Comparison of ENCODE assay signal across 8 cellular contexts in the genomic region with DNA sequence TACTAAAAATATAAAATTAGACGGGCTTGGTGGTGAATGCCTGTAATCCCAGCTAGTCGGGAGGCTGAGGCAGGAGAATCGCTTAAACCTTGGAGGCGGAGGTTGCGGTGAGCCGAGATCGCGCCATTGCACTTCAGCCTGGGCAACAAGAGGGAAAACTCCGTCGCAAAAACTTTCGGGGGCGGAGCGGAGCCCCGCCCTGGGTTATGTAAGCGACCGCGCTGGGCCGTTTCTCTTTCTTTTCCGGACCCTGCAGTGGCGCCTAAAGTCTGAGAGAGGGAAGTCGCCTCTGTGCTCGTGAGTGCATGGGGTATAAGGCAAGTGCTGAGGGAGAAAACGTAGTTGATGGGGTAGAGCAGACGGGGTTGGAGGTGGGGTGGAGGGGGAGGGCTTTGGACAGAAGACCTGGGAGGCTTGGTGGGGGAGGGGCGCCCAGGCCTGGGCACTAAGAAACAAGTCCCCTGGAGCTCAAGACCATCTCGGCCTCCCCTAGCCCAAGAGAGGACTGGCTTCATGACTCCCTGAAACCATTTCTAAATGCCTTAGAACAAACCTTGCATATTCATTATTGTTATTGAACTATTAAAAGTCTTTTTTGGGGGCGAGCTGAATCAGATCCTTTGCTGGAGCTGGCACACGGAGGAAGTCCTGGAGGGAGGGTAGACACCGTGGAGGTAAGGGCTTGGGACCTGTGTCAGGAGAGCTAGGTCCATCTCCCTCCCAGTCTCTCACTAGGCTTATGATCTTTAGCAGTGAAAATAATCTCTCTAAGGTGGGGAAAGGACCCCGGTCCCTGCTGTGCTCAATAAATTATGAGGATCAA. TPM values are rescaled to one million over a fixed set of nuclear protein-coding genes. Genes with fewer than 3 reads are reported as not detected.
DNase-seq lines count a peak whose midpoint lies in the region; ATAC-seq and TF ChIP-seq lines count a peak whose summit lies in the region.

No MANE protein-coding gene starts in this region.

- H3K9me3 ChIP-seq in DOHH2 (ENCODE audit: control insufficient read depth, insufficient read depth, low read length) (no peaks in the 10 kb centered on the region), hepatocyte (ENCODE audit: low read depth) (no peaks in the 10 kb centered on the region), gastrocnemius medialis (no peaks in the 10 kb centered on the region)

- H3F3A ChIP-seq in DOHH2 (ENCODE audit: control insufficient read depth, insufficient read depth), result peaks cover 24% of the 10 kb centered on the region

- TF ChIP-seq CTCF in DOHH2 (IDR thresholded peaks at IDR 0.05; ENCODE audit: low read depth, low read length, poor library complexity, severe bottlenecking) (no peak), hepatocyte (IDR thresholded peaks at IDR 0.05; ENCODE audit: poor library complexity) (no peak), gastrocnemius medialis (IDR thresholded peaks at IDR 0.05 in 4 of 5, conservative IDR thresholded peaks at IDR 0.05 in 1 of 5) (no peak)

- H4K20me1 ChIP-seq in DOHH2 (ENCODE audit: control insufficient read depth, insufficient read depth, low read depth, low read length), result 0 out of 2 replicates have a peak, but pooled peaks cover 2% of the 10 kb centered on the region
- peaks cover 8% of the 10 kb centered on the region for H4K20me1 ChIP-seq in hepatocyte (ENCODE audit: insufficient read depth, poor library complexity, severe bottlenecking)

- in situ Hi-C loops in gastrocnemius medialis (cut with MboI; ENCODE audit: low sequenced_read_pairs in 4 of 4), result loop anchor here in 1 of 4 donors (5.0 kb wide), 1 partner anchor 42 kb away; no protein-coding TSS in a partner anchor

- no peak for TF ChIP-seq POLR2A in gastrocnemius medialis (IDR thresholded peaks at IDR 0.05)

- H3K79me2 ChIP-seq in DOHH2 (ENCODE audit: control insufficient read depth, low read length), result peaks cover 74% of the 10 kb centered on the region
- H3K79me2 ChIP-seq in hepatocyte, result peaks cover 31% of the 10 kb centered on the region

- H3K36me3 ChIP-seq in DOHH2 (ENCODE audit: control insufficient read depth, low read length) (peaks cover 2% of the 10 kb centered on the region), hepatocyte (replicated peaks; ENCODE audit: insufficient read depth, low read depth) (no peaks in the 10 kb centered on the region), gastrocnemius medialis (no peaks in the 10 kb centered on the region)

- whole genome bisulfite sequencing in hepatocyte (ENCODE audit: low lambda C conversion rate, missing lambda C conversion rate), result 8% methylated on average over 28 of the region's 30 CpGs

- H2AFZ ChIP-seq in hepatocyte, result peak overlapping the region; percentile 68

- intact Hi-C loops in gastrocnemius medialis (cut with DNase I; ENCODE audit: low total_unique reads), result no loop called here

- no peaks in the 10 kb centered on the region for H3K27me3 ChIP-seq in DOHH2 (ENCODE audit: control insufficient read depth, low read length)
- no peaks in the 10 kb centered on the region for H3K27me3 ChIP-seq in hepatocyte
- H3K27me3 ChIP-seq in gastrocnemius medialis, result no peaks in the 10 kb centered on the region

- H3K9me2 ChIP-seq in DOHH2 (replicated peaks; ENCODE audit: control insufficient read depth, low read length) (no peaks in the 10 kb centered on the region), hepatocyte (replicated peaks; ENCODE audit: insufficient read depth) (no peaks in the 10 kb centered on the region)

- peak overlapping the region; percentile 95 for H3K4me3 ChIP-seq in DOHH2 (ENCODE audit: low read length)
- peak overlapping the region; percentile 89 for H3K4me3 ChIP-seq in hepatocyte
- H3K4me3 ChIP-seq in gastrocnemius medialis, result peak overlapping the region; percentile 74 to 94 (median 88)

- H3K4me1 ChIP-seq in DOHH2 (ENCODE audit: control insufficient read depth, low read length) (peaks cover 52% of the 10 kb centered on the region), hepatocyte (ENCODE audit: insufficient read depth) (peaks cover 22% of the 10 kb centered on the region), gastrocnemius medialis (peaks cover 23 to 27% of the 10 kb centered on the region in 2 donors)

- ATAC-seq in HG02981 (IDR thresholded peaks at IDR 0.05; ENCODE audit: unreplicated experiment), result peak; percentile 44
- ATAC-seq in gastrocnemius medialis, result peak; percentile 35 to 42

- peak overlapping the region; percentile 75 for H3K4me2 ChIP-seq in DOHH2 (ENCODE audit: low read length)
- H3K4me2 ChIP-seq in hepatocyte, result peak overlapping the region; percentile 86

- DNase-seq in T follicular helper cell (ENCODE audit: low read depth) (peak; percentile 68), amygdala (lab: John Stamatoyannopoulos, UW) (peak in 36 of 56 donors; percentile 4 to 57 (median 25)), hepatocyte (ENCODE audit: low spot score) (peak; percentile 83), gastrocnemius medialis (peak; percentile 38 to 68), NCI-H510A (lab: John Stamatoyannopoulos, UW) (no peak), NCI-H187 treated with DMSO at 0.1 percent for 48 hours (lab: John Stamatoyannopoulos, UW) (no peak)

- H3K27ac ChIP-seq in DOHH2 (ENCODE audit: low read depth, low read length) (peak overlapping the region; percentile 69), hepatocyte (peak overlapping the region; percentile 98), gastrocnemius medialis (peak overlapping the region; percentile 93 to 98 (median 96))

RNA-seq across cellular contexts. Expression of a gene that starts 2.7 kb away (rescaled TPM):
- total RNA-seq in hepatocyte (32.6 and 36.0 TPM in 2 replicates), gastrocnemius medialis (1 to 10 TPM in 3 of 4 donors, under 1 TPM in 1; 0.17 to 7.8 (median 5.0) TPM)
- 41.9 and 43.8 TPM in 2 replicates for polyA plus RNA-seq in hepatocyte

RNA-seq across cellular contexts. Expression of a gene that starts 43.7 kb away (rescaled TPM):
- total RNA-seq in hepatocyte (46.9 and 52.2 TPM in 2 replicates), gastrocnemius medialis (100 to 1,000 TPM; 182 to 300 (median 192) TPM)
- polyA plus RNA-seq in hepatocyte, result 151 and 216 TPM in 2 replicates

Comparison
In these comparisons a context has a peak if more than half of its experiments do, and no peak if none do; other contexts are left out.
1. DNase-seq: peak in T follicular helper cell (single experiment), amygdala (36 of 56), hepatocyte (single experiment) and gastrocnemius medialis (2 of 2); none in NCI-H510A (single experiment) and NCI-H187 treated with DMSO at 0.1 percent for 48 hours (single experiment).
2. Peak in every context shown above with its lines, with median percentiles within 50 percentile points of each other: H3K27ac ChIP-seq and H3K4me3 ChIP-seq.